Comparison of ENCODE assay signal across 8 cellular contexts in genomic region chr16:15482068-15482747, GRCh38. TPM values are rescaled to one million over a fixed set of nuclear protein-coding genes. Genes with fewer than 3 reads are reported as not detected.
A peak's percentile ranks its signal among the peaks of the same experiment; 100 is the strongest.
DNase-seq lines count a peak whose midpoint lies in the region; ATAC-seq and TF ChIP-seq lines count a peak whose summit lies in the region.

No MANE protein-coding gene starts in this region.

- intact Hi-C loops in left ventricle myocardium inferior (cut with micrococcal nuclease): no loop called here

- peak overlapping the region; percentile 22 for H3K27ac ChIP-seq in left ventricle myocardium inferior (replicated peaks)

- no peaks in the 10 kb centered on the region for H3K36me3 ChIP-seq in left ventricle myocardium inferior

- H3K9me3 ChIP-seq in left ventricle myocardium inferior (replicated peaks): no peaks in the 10 kb centered on the region

- peaks cover 8% of the 10 kb centered on the region for H3K4me1 ChIP-seq in left ventricle myocardium inferior

- DNase-seq in CD1c-positive myeloid dendritic cell (ENCODE audit: extremely low spot score) (peak; percentile 82), NCI-H146 treated with DMSO at 0.1 percent for 48 hours (lab: John Stamatoyannopoulos, UW; ENCODE audit: unreplicated experiment) (peak; percentile 23), left ventricle myocardium inferior (peak; percentile 19), C1 segment of cervical spinal cord (lab: John Stamatoyannopoulos, UW) (no peak), DMS79 treated with DMSO at 0.1 percent for 48 hours (lab: John Stamatoyannopoulos, UW) (no peak)
- DNase-seq in activated naive CD4-positive, alpha-beta T cell treated with Interleukin-2 at 50 U/mL for 16 hours: peak; percentile 38
- peak; percentile 28 for DNase-seq in stimulated activated CD4-positive, alpha-beta T cell treated with anti-CD3 and anti-CD28 coated beads, Interleukin-12 subunit alpha, Interleukin-12 subunit beta, amount 100 ng/mL, for 4 hours

- peak; percentile 9 for TF ChIP-seq CTCF in left ventricle myocardium inferior (IDR thresholded peaks at IDR 0.05; ENCODE audit: borderline replicate concordance)

- no peaks in the 10 kb centered on the region for H3K27me3 ChIP-seq in left ventricle myocardium inferior (ENCODE audit: low read depth)

- ATAC-seq in GM18870 (IDR thresholded peaks at IDR 0.05; ENCODE audit: unreplicated experiment): no peak

- H3K4me3 ChIP-seq in left ventricle myocardium inferior: no peak overlapping the region

RNA-seq across cellular contexts. Expression of gene BMERB1, which starts 47.8 kb away (rescaled TPM):
- 75.3 TPM for total RNA-seq in left ventricle myocardium inferior

Comparison
In these comparisons a context has a peak if more than half of its experiments do, and no peak if none do; other contexts are left out.
1. DNase-seq: peak in CD1c-positive myeloid dendritic cell (single experiment), NCI-H146 treated with DMSO at 0.1 percent for 48 hours (single experiment), activated naive CD4-positive, alpha-beta T cell treated with Interleukin-2 at 50 U/mL for 16 hours (single experiment), left ventricle myocardium inferior (single experiment) and stimulated activated CD4-positive, alpha-beta T cell treated with anti-CD3 and anti-CD28 coated beads, Interleukin-12 subunit alpha, Interleukin-12 subunit beta, amount 100 ng/mL, for 4 hours (single experiment); none in C1 segment of cervical spinal cord (0 of 14) and DMS79 treated with DMSO at 0.1 percent for 48 hours (single experiment).